In genomic region chr11:17012712-17013547, GRCh38 we compare ENCODE assay signal across 8 cellular contexts. TPM values are rescaled to one million over a fixed set of nuclear protein-coding genes. Genes with fewer than 3 reads are reported as not detected.
DNase-seq lines count a peak whose midpoint lies in the region; ATAC-seq, FAIRE-seq and TF ChIP-seq lines count a peak whose summit lies in the region.

No MANE protein-coding gene starts in this region.

- peak; percentile 84 for ATAC-seq in esophagus mucosa
- no peak for ATAC-seq in HG03378 (IDR thresholded peaks at IDR 0.05; ENCODE audit: unreplicated experiment)
- ATAC-seq in HG03521 (IDR thresholded peaks at IDR 0.05; ENCODE audit: unreplicated experiment): no peak

- FAIRE-seq in GM12891 (lab: Jason Lieb, UNC): no peak

- no peak for TF ChIP-seq POLR2A in GM12891 (IDR thresholded peaks at IDR 0.05; ENCODE audit: low read depth, low read length)

- in situ Hi-C loops in Caki2 (cut with HindIII; ENCODE audit: low pct_unique_long_range_greater_than_20kb, low sequenced_read_pairs): no loop called here

- peak; percentile 78 for DNase-seq in Caki2 (ENCODE audit: low read depth)
- DNase-seq in NCI-H226: peak; percentile 12
- DNase-seq in myocyte (ENCODE audit: low read depth): peak; percentile 26
- DNase-seq in NCI-H2196 (lab: John Stamatoyannopoulos, UW; ENCODE audit: unreplicated experiment): no peak
- DNase-seq in GM12891 (ENCODE audit: insufficient read length, low spot score): no peak

TF ChIP-seq in GM12891, 5 proteins besides CTCF, POLR2A, EP300 and RAD21:
- TF ChIP-seq POU2F2 (IDR thresholded peaks at IDR 0.05; ENCODE audit: low read depth, low read length) (no peak), SPI1 (IDR thresholded peaks at IDR 0.05; ENCODE audit: low read depth, low read length) (no peak), POLR2AphosphoS5 (IDR thresholded peaks at IDR 0.05; ENCODE audit: low read depth, low read length) (no peak), PAX5 (IDR thresholded peaks at IDR 0.05; ENCODE audit: insufficient read depth, low read length, severe bottlenecking) (no peak)

RNA-seq across cellular contexts. Expression of gene PLEKHA7, which starts 1.3 kb away (rescaled TPM):
- total RNA-seq in Caki2 (2014; rRNA removed; shearing (Covaris generic); ENCODE audit: low replicate concordance): 20.2 and 41.0 TPM in 2 replicates
- 48.2 TPM for total RNA-seq in esophagus mucosa
- total RNA-seq in myocyte: 0.78 TPM in 2 replicates
- 1.6 TPM for polyA plus RNA-seq in myocyte (2012)
- polyA plus RNA-seq in GM12891 (2012; ENCODE audit: low read depth, missing spikeins): 0.86 TPM

Comparison
In these comparisons a context has a peak if more than half of its experiments do, and no peak if none do; other contexts are left out.
1. DNase-seq: peak in Caki2 (single experiment), NCI-H226 (single experiment) and myocyte (single experiment); none in NCI-H2196 (single experiment) and GM12891 (single experiment).
2. RNA of gene PLEKHA7, which starts 1.3 kb away (total RNA-seq): 48.2 TPM in esophagus mucosa (single experiment) and 20.2 to 41.0 TPM in Caki2; 0.78 TPM in myocyte; every median in the first group is over 10 times any median in the second.